In the genomic region with DNA sequence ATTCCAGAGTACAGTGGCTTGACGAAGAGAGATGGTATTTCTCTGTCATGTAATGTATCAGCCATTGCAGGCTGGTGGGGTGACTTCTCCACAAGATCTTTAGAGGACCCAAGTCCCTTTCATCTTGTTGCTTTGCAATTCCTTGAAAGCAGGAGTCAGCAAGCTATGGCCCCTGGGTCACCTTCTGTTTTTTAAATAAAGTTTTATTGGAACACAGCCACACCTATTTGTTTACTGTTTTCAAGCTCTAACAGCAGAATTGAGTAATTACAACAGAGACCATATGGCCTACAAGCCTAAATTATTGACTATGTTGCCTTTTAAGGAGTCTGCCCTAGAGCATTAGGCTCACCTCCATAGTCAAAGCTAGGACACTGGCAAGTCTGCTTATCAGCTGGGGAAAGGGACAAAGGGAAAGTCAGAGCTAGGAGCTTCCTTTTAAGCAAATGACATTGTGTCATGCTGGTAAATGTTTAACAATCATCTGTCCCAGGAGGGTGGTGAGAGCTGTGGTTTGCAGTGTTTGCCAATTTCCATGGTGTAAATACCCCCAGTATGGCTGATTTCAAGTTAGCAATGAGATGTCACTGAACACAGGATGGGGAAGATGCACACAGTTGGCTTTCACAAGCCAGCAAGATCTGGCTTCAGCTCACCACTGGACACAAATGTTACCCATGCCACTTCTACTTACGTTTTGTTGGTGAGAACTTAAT, we compare ENCODE assay signal across 31 cellular contexts.
DNase-seq lines count a peak whose midpoint lies in the region; ATAC-seq, FAIRE-seq and TF ChIP-seq lines count a peak whose summit lies in the region.
"Had no signal": no experiment of that assay in that cellular context is flagged by ENCODE, and none has a peak within 500 bp of the region (broad histone marks: within the 10 kb centered on the region; RNA-seq: fewer than 3 reads in every experiment).

No MANE protein-coding gene starts in this region.

- H3K4me2 ChIP-seq in GM12878 (ENCODE audit: control insufficient read depth, insufficient read depth): no peak overlapping the region
- H3K4me2 ChIP-seq: PC-9, smooth muscle cell had no signal

- FAIRE-seq in GM12878 (lab: Jason Lieb, UNC): no peak
- FAIRE-seq: A204.1, H1, islet of Langerhans had no signal

- 75% methylated on average over 2 of the region's 2 CpGs for WGBS in right cardiac atrium
- WGBS in GM12878 (ENCODE audit: insufficient coverage, insufficient replicate concordance, low lambda C conversion rate, missing lambda C conversion rate): 12% methylated on average over 2 of the region's 2 CpGs
- WGBS in body of pancreas, 2 donors: 60 to 86% methylated on average over 2 of the region's 2 CpGs

- no TSS peak for BruUV-seq in GM12878 (replicated peaks; lab: Mats Ljungman, UMichigan)

- TF ChIP-seq CTCF in GM12878 (IDR thresholded peaks at IDR 0.05 in 2 of 3, conservative IDR thresholded peaks at IDR 0.05 in 1 of 3; ENCODE audit: control insufficient read depth in 2 of 3, extremely low read depth in 1 of 3, insufficient read depth in 1 of 3, low read depth in 3 of 3, low read length in 3 of 3) (no peak), body of pancreas (IDR thresholded peaks at IDR 0.05) (no peak)

- TF ChIP-seq EP300 in GM12878 (IDR thresholded peaks at IDR 0.05; ENCODE audit: borderline replicate concordance in 1 of 2, control insufficient read depth in 1 of 2, low read depth in 2 of 2, low read length in 2 of 2): no peak

- peak; percentile 44 for DNase-seq in cardiac septum (ENCODE audit: low spot score)
- DNase-seq in right cardiac atrium: no peak
- DNase-seq in GM12878 (ENCODE audit: low read depth, low spot score): peak; percentile 3
- no peak for DNase-seq in stimulated activated naive CD8-positive, alpha-beta T cell treated with anti-CD3 and anti-CD28 coated beads, Interleukin-15, amount 100 ng/mL, for 72 hours
- no peak for DNase-seq in NCI-H1105 treated with DMSO at 0.1 percent for 48 hours (lab: John Stamatoyannopoulos, UW)
- DNase-seq in NCI-H510A treated with DMSO at 0.1 percent for 48 hours (lab: John Stamatoyannopoulos, UW): no peak
- DNase-seq in body of pancreas: no peak
- DNase-seq: activated CD4-positive, alpha-beta T cell treated with anti-CD3 and anti-CD28 coated beads, Interleukin-2, amount 50 U/mL, for 48 hours; activated CD4-positive, CD25-positive, alpha-beta regulatory T cell treated with anti-CD3 and anti-CD28 coated beads, Interleukin-2, amount 50 U/mL, for 72 hours; activated CD8-positive, alpha-beta memory T cell treated with anti-CD3 and anti-CD28 coated beads, Interleukin-2, amount 50 U/mL, for 48 hours; activated naive CD4-positive, alpha-beta T cell treated with anti-CD3 and anti-CD28 coated beads for 36 hours; CD4-positive, alpha-beta memory T cell; EL; Karpas-422; left lung; NCI-H1694; ovary; PC-9; stimulated activated naive CD4-positive, alpha-beta T cell treated with Interleukin-2 at 50 U/mL for 16 hours; T-helper 17 cell; uterus had no signal

- H3K36me3 ChIP-seq in GM12878 (ENCODE audit: control insufficient read depth in 2 of 2, insufficient read depth in 2 of 2, low read length in 1 of 2) (no peaks in the 10 kb centered on the region), body of pancreas (replicated peaks in 1 of 2; ENCODE audit: insufficient read depth in 1 of 2, low read depth in 2 of 2) (no peaks in the 10 kb centered on the region)
- H3K36me3 ChIP-seq: left lung, ovary, uterus had no signal

- no peak for TF ChIP-seq RAD21 in GM12878 (IDR thresholded peaks at IDR 0.05; ENCODE audit: insufficient read depth, low read depth, low read length)

- ATAC-seq in right cardiac atrium (no peak), HG02981 (IDR thresholded peaks at IDR 0.05; ENCODE audit: unreplicated experiment) (peak; percentile 61), GM12878 (peak; percentile 52), body of pancreas (no peak)
- ATAC-seq in stimulated activated naive CD8-positive, alpha-beta T cell treated with anti-CD3 and anti-CD28 coated beads, Interleukin-15, amount 100 ng/mL, for 72 hours: peak; percentile 50
- ATAC-seq: esophagus mucosa, left lung, Right ventricle myocardium inferior, T-helper 17 cell had no signal

- no peak overlapping the region for H2AFZ ChIP-seq in GM12878 (ENCODE audit: control insufficient read depth, low read depth, low read length)
- H2AFZ ChIP-seq: PC-9 had no signal

- SMC1A ChIA-PET in GM12878 (lab: Charles Lee; ENCODE audit: uncharacterized antibody, unreplicated experiment): interaction anchor here (1.1 to 1.5 kb wide), 3 partner anchors 10 to 466 kb away, joined by 4 to 6 read pairs (median 4); no protein-coding TSS in a partner anchor

- H3K27ac ChIP-seq in right cardiac atrium (ENCODE audit: low read length) (no peak overlapping the region), GM12878 (ENCODE audit: control insufficient read depth, insufficient read depth) (no peak overlapping the region), body of pancreas (no peak overlapping the region)
- H3K27ac ChIP-seq: left lung, ovary, PC-9, uterus had no signal

- H3K4me3 ChIP-seq in right cardiac atrium (ENCODE audit: low read length) (no peak overlapping the region), GM12878 (no peak overlapping the region), body of pancreas (no peak overlapping the region)
- H3K4me3 ChIP-seq: left lung, ovary, PC-9, smooth muscle cell, uterus had no signal

- H3K27me3 Mint-ChIP-seq in stimulated activated naive CD8-positive, alpha-beta T cell treated with anti-CD3 and anti-CD28 coated beads, Interleukin-15, amount 100 ng/mL, for 72 hours: no peaks in the 10 kb centered on the region
- H3K27me3 Mint-ChIP-seq: CD4-positive, alpha-beta memory T cell; T-helper 17 cell had no signal

- in situ Hi-C loops in GM12878 (cut with MboI): no loop called here

- RAD21 ChIA-PET in GM12878 (lab: Charles Lee; ENCODE audit: unreplicated experiment): interaction anchor here (0.7 to 0.8 kb wide), 2 partner anchors 466 to 468 kb away, joined by 3 read pairs; no protein-coding TSS in a partner anchor

- H3K27me3 ChIP-seq in right cardiac atrium (ENCODE audit: control insufficient read depth, insufficient read depth): no peaks in the 10 kb centered on the region
- no peaks in the 10 kb centered on the region for H3K27me3 ChIP-seq in GM12878 (replicated peaks in 1 of 2; ENCODE audit: control insufficient read depth in 2 of 2, insufficient read depth in 2 of 2, low read length in 1 of 2)
- H3K27me3 ChIP-seq in body of pancreas: no peaks in the 10 kb centered on the region
- H3K27me3 ChIP-seq: left lung, ovary, uterus had no signal

- H3K79me2 ChIP-seq in GM12878 (ENCODE audit: control insufficient read depth, insufficient read depth, low read length): no peaks in the 10 kb centered on the region

- H3K9ac ChIP-seq in GM12878 (ENCODE audit: control insufficient read depth, insufficient read depth, low read length): no peak overlapping the region

- H3K9me3 ChIP-seq in right cardiac atrium (ENCODE audit: control insufficient read depth, low read length) (peaks cover 3% of the 10 kb centered on the region), GM12878 (replicated peaks; ENCODE audit: control insufficient read depth, insufficient read depth, low read length) (no peaks in the 10 kb centered on the region; the same call in 2 of the 3 replicates), body of pancreas (peaks cover 0 to 5% (median 0%) of the 10 kb centered on the region in 3 donors)
- H3K9me3 ChIP-seq: ovary, uterus had no signal

- H3K4me1 ChIP-seq in right cardiac atrium (ENCODE audit: control insufficient read depth, insufficient read depth, low read length) (no peaks in the 10 kb centered on the region), GM12878 (ENCODE audit: control insufficient read depth, insufficient read depth, low read length) (no peaks in the 10 kb centered on the region), body of pancreas (no peaks in the 10 kb centered on the region)
- H3K4me1 ChIP-seq: left lung, uterus had no signal

- no peaks in the 10 kb centered on the region for H4K20me1 ChIP-seq in GM12878 (ENCODE audit: control insufficient read depth, insufficient read depth)

- CTCF ChIA-PET in GM12878 (lab: Yijun Ruan, JAX): interaction anchor here (0.6 to 5.7 kb wide), 6 partner anchors 11 to 498 kb away, joined by 3 to 47 read pairs (median 4); no protein-coding TSS in a partner anchor

- no peak overlapping the region for H3K4me3 Mint-ChIP-seq in stimulated activated naive CD8-positive, alpha-beta T cell treated with anti-CD3 and anti-CD28 coated beads, Interleukin-15, amount 100 ng/mL, for 72 hours
- H3K4me3 Mint-ChIP-seq: activated naive CD4-positive, alpha-beta T cell treated with anti-CD3 and anti-CD28 coated beads for 36 hours; activated T-helper 1 cell treated with anti-CD3 and anti-CD28 coated beads, Interleukin-12 subunit alpha, Interleukin-12 subunit beta, Interleukin-2, Interleukin-4 antibody, amounts not matched to agents 30 ng/mL and 10 ng/mL and 1 ng/mL, durations not matched to agents 14 hours and 24 hours and 36 hours; brain; CD4-positive, alpha-beta memory T cell; memory B cell; T-helper 17 cell had no signal

- TF ChIP-seq POLR2A in GM12878 (IDR thresholded peaks at IDR 0.05; ENCODE audit: low read depth, low read length) (no peak), body of pancreas (IDR thresholded peaks at IDR 0.05) (no peak)

- H3K27ac Mint-ChIP-seq in stimulated activated naive CD8-positive, alpha-beta T cell treated with anti-CD3 and anti-CD28 coated beads, Interleukin-15, amount 100 ng/mL, for 72 hours: no peak overlapping the region
- H3K27ac Mint-ChIP-seq: activated naive CD4-positive, alpha-beta T cell treated with anti-CD3 and anti-CD28 coated beads for 36 hours; activated T-helper 1 cell treated with anti-CD3 and anti-CD28 coated beads, Interleukin-12 subunit alpha, Interleukin-12 subunit beta, Interleukin-2, Interleukin-4 antibody, amounts not matched to agents 30 ng/mL and 10 ng/mL and 1 ng/mL, durations not matched to agents 14 hours and 24 hours and 36 hours; brain; memory B cell; T-helper 17 cell had no signal

- intact Hi-C loops in cardiac septum (cut with DNase I) (no loop called here), right cardiac atrium (cut with DNase I) (no loop called here), GM12878 (cut with micrococcal nuclease; ENCODE audit: unreplicated experiment) (no loop called here), body of pancreas (cut with DNase I) (no loop called here)

- POLR2A ChIA-PET in GM12878 (lab: Charles Lee): no interaction called here

- no peaks in the 10 kb centered on the region for H3K4me1 Mint-ChIP-seq in stimulated activated naive CD8-positive, alpha-beta T cell treated with anti-CD3 and anti-CD28 coated beads, Interleukin-15, amount 100 ng/mL, for 72 hours
- H3K4me1 Mint-ChIP-seq: CD4-positive, alpha-beta memory T cell had no signal

- peaks cover 0 to 7% of the 10 kb centered on the region in 2 donors for H3K9me3 Mint-ChIP-seq in stimulated activated naive CD8-positive, alpha-beta T cell treated with anti-CD3 and anti-CD28 coated beads, Interleukin-15, amount 100 ng/mL, for 72 hours
- H3K9me3 Mint-ChIP-seq: memory B cell had no signal

Comparison
In these comparisons a context has a peak if more than half of its experiments do, and no peak if none do; other contexts are left out.
1. DNase-seq: peak in cardiac septum (single experiment) and GM12878 (single experiment); none in right cardiac atrium (0 of 3), stimulated activated naive CD8-positive, alpha-beta T cell treated with anti-CD3 and anti-CD28 coated beads, Interleukin-15, amount 100 ng/mL, for 72 hours (0 of 2), NCI-H1105 treated with DMSO at 0.1 percent for 48 hours (single experiment), NCI-H510A treated with DMSO at 0.1 percent for 48 hours (single experiment) and body of pancreas (0 of 4).
2. ATAC-seq: peak in HG02981 (single experiment), GM12878 (single experiment) and stimulated activated naive CD8-positive, alpha-beta T cell treated with anti-CD3 and anti-CD28 coated beads, Interleukin-15, amount 100 ng/mL, for 72 hours (single experiment); none in right cardiac atrium (0 of 2) and body of pancreas (single experiment).